Comparison of ENCODE assay signal across 7 cellular contexts in genomic region chr7:101538596-101539459, GRCh38.
DNase-seq lines count a peak whose midpoint lies in the region; TF ChIP-seq lines count a peak whose summit lies in the region.

No MANE protein-coding gene starts in this region.

- peaks cover 4% of the 10 kb centered on the region for H3K4me1 Mint-ChIP-seq in mesothelial cell of epicardium

- intact Hi-C loops in dorsolateral prefrontal cortex (cut with DNase I) = no loop called here

- no peak overlapping the region for H3K4me3 ChIP-seq in dorsolateral prefrontal cortex

- TF ChIP-seq CTCF in GM12872 (IDR thresholded peaks at IDR 0.05; ENCODE audit: insufficient read depth, low read depth, low read length) (peak; percentile 85), dorsolateral prefrontal cortex (IDR thresholded peaks at IDR 0.05 in 54 of 56, conservative IDR thresholded peaks at IDR 0.05 in 2 of 56; ENCODE audit: low read depth in 1 of 56, partially characterized antibody in 56 of 56) (peak; percentile 45 to 86 (median 78)), mesothelial cell of epicardium (IDR thresholded peaks at IDR 0.05; ENCODE audit: unreplicated experiment) (peak; percentile 86)

- H3K4me3 Mint-ChIP-seq in mesothelial cell of epicardium = no peak overlapping the region

- no peaks in the 10 kb centered on the region for H3K27me3 ChIP-seq in dorsolateral prefrontal cortex

- DNase-seq in NCI-H1092 (lab: John Stamatoyannopoulos, UW) = peak; percentile 22
- DNase-seq in activated CD4-positive, alpha-beta T cell treated with anti-CD3 and anti-CD28 coated beads, Interleukin-2, amount 50 U/mL, for 24 hours (ENCODE audit: low read depth in 1 of 2, low spot score in 1 of 2) = peak; percentile 40 to 55
- peak in 7 of 10 donors; percentile 18 to 71 (median 50) for DNase-seq in dorsolateral prefrontal cortex
- peak; percentile 42 to 79 for DNase-seq in mesothelial cell of epicardium (ENCODE audit: low spot score in 2 of 2, unreplicated experiment in 2 of 2)
- DNase-seq in stimulated activated CD8-positive, alpha-beta memory T cell treated with anti-CD3 and anti-CD28 coated beads, Interleukin-7, amount 100 ng/mL, for 24 hours (ENCODE audit: low read depth) = peak; percentile 51
- no peak for DNase-seq in globus pallidus (ENCODE audit: low spot score)

- no peak overlapping the region for H3K27ac Mint-ChIP-seq in mesothelial cell of epicardium

- no peaks in the 10 kb centered on the region for H3K27me3 Mint-ChIP-seq in mesothelial cell of epicardium (ENCODE audit: low read depth)

- H3K9me3 Mint-ChIP-seq in mesothelial cell of epicardium = no peaks in the 10 kb centered on the region

- H3K27ac ChIP-seq in dorsolateral prefrontal cortex = no peak overlapping the region

- H3K36me3 Mint-ChIP-seq in mesothelial cell of epicardium = peaks cover 5% of the 10 kb centered on the region
